16 cellular contexts compared by ENCODE assay signal in genomic region chr12:119772431-119772830, GRCh38.
"Had no signal": no experiment of that assay in that cellular context is flagged by ENCODE, and none has a peak within 500 bp of the region (broad histone marks: within the 10 kb centered on the region; RNA-seq: fewer than 3 reads in every experiment).

No MANE protein-coding gene starts in this region.

- H3K4me3 ChIP-seq: esophagus muscularis mucosa, left ventricle myocardium inferior, tibial nerve had no signal

- H3K27me3 ChIP-seq: esophagus muscularis mucosa, foreskin keratinocyte, tibial nerve had no signal

- H3K27ac Mint-ChIP-seq: activated B cell treated with CpG ODN at 0.5 μM for 24 hours; activated CD4-positive, alpha-beta memory T cell treated with anti-CD3 and anti-CD28 coated beads, Interleukin-2, amount 10 ng/mL, durations not matched to agents 7 days and 5 days; activated CD8-positive, alpha-beta memory T cell treated with anti-CD3 and anti-CD28 coated beads, Interleukin-2, amount 10 ng/mL, durations not matched to agents 7 days and 5 days; activated T-helper 17 cell treated with anti-CD3 and anti-CD28 coated beads, Interleukin-2, amount 50 U/mL, for 72 hours; dendritic cell treated with granulocyte-macrophage colony-stimulating factor and Interleukin-4, amounts not matched to agents 40 ng/mL and 50 ng/mL, for 4 days; T-cell had no signal

- H3K36me3 ChIP-seq: esophagus muscularis mucosa, left ventricle myocardium inferior had no signal

- H3K27me3 Mint-ChIP-seq: activated B cell treated with CpG ODN at 0.5 μM for 24 hours; activated CD4-positive, alpha-beta memory T cell treated with anti-CD3 and anti-CD28 coated beads, Interleukin-2, amount 10 ng/mL, durations not matched to agents 7 days and 5 days; activated CD8-positive, alpha-beta memory T cell treated with anti-CD3 and anti-CD28 coated beads, Interleukin-2, amount 10 ng/mL, durations not matched to agents 7 days and 5 days; activated T-helper 17 cell treated with anti-CD3 and anti-CD28 coated beads, Interleukin-2, amount 50 U/mL, for 72 hours; dendritic cell treated with granulocyte-macrophage colony-stimulating factor and Interleukin-4, amounts not matched to agents 40 ng/mL and 50 ng/mL, for 4 days; T-cell had no signal

- H3K4me1 Mint-ChIP-seq: activated B cell treated with CpG ODN at 0.5 μM for 24 hours; activated CD4-positive, alpha-beta memory T cell treated with anti-CD3 and anti-CD28 coated beads, Interleukin-2, amount 10 ng/mL, durations not matched to agents 7 days and 5 days; activated CD8-positive, alpha-beta memory T cell treated with anti-CD3 and anti-CD28 coated beads, Interleukin-2, amount 10 ng/mL, durations not matched to agents 7 days and 5 days; activated T-helper 17 cell treated with anti-CD3 and anti-CD28 coated beads, Interleukin-2, amount 50 U/mL, for 72 hours; neural crest cell; T-cell had no signal

- H3K4me3 Mint-ChIP-seq: activated B cell treated with CpG ODN at 0.5 μM for 24 hours; activated CD4-positive, alpha-beta memory T cell treated with anti-CD3 and anti-CD28 coated beads, Interleukin-2, amount 10 ng/mL, durations not matched to agents 7 days and 5 days; activated CD8-positive, alpha-beta memory T cell treated with anti-CD3 and anti-CD28 coated beads, Interleukin-2, amount 10 ng/mL, durations not matched to agents 7 days and 5 days; activated T-helper 17 cell treated with anti-CD3 and anti-CD28 coated beads, Interleukin-2, amount 50 U/mL, for 72 hours; dendritic cell treated with granulocyte-macrophage colony-stimulating factor and Interleukin-4, amounts not matched to agents 40 ng/mL and 50 ng/mL, for 4 days; neural crest cell; T-cell had no signal

- ATAC-seq: activated CD8-positive, alpha-beta memory T cell treated with anti-CD3 and anti-CD28 coated beads, Interleukin-2, amount 10 ng/mL, durations not matched to agents 7 days and 5 days; activated T-helper 17 cell treated with anti-CD3 and anti-CD28 coated beads, Interleukin-2, amount 50 U/mL, for 72 hours; foreskin keratinocyte; stimulated activated naive CD8-positive, alpha-beta T cell treated with anti-CD3 and anti-CD28 coated beads, Interleukin-15, Interleukin-2, amounts not matched to agents 100 U/mL and 50 U/mL, for 24 hours; T-cell had no signal

- DNase-seq: activated B cell treated with CpG ODN at 0.5 μM for 24 hours; activated CD4-positive, alpha-beta memory T cell treated with anti-CD3 and anti-CD28 coated beads, Interleukin-2, amount 10 ng/mL, durations not matched to agents 7 days and 5 days; activated CD4-positive, alpha-beta T cell treated with anti-CD3 and anti-CD28 coated beads for 4 hours; activated CD8-positive, alpha-beta memory T cell treated with anti-CD3 and anti-CD28 coated beads, Interleukin-2, amount 10 ng/mL, durations not matched to agents 7 days and 5 days; activated naive CD4-positive, alpha-beta T cell treated with Interleukin-2 at 50 U/mL for 16 hours; anterior cingulate cortex; effector CD8-positive, alpha-beta T cell; left ventricle myocardium inferior; stimulated activated naive CD8-positive, alpha-beta T cell treated with anti-CD3 and anti-CD28 coated beads, Interleukin-15, Interleukin-2, amounts not matched to agents 100 U/mL and 50 U/mL, for 24 hours; T-cell had no signal

- H3K4me1 ChIP-seq: foreskin keratinocyte, left ventricle myocardium inferior, tibial nerve had no signal

- H3K9me3 Mint-ChIP-seq: activated B cell treated with CpG ODN at 0.5 μM for 24 hours; activated CD4-positive, alpha-beta memory T cell treated with anti-CD3 and anti-CD28 coated beads, Interleukin-2, amount 10 ng/mL, durations not matched to agents 7 days and 5 days; activated T-helper 17 cell treated with anti-CD3 and anti-CD28 coated beads, Interleukin-2, amount 50 U/mL, for 72 hours; dendritic cell treated with granulocyte-macrophage colony-stimulating factor and Interleukin-4, amounts not matched to agents 40 ng/mL and 50 ng/mL, for 4 days; neural crest cell; T-cell had no signal

- H3K9me3 ChIP-seq: esophagus muscularis mucosa, left ventricle myocardium inferior, tibial nerve had no signal
